1 cellular context compared by ENCODE assay signal in genomic region chr11:74170694-74171629, GRCh38.
A peak's percentile ranks its signal among the peaks of the same experiment; 100 is the strongest.
TF ChIP-seq lines count a peak whose summit lies in the region.

TSS of gene C2CD3 (minus strand) at chr11:74171002. CDS start at chr11:74170792, 210 bp downstream.
A gene with protein sequence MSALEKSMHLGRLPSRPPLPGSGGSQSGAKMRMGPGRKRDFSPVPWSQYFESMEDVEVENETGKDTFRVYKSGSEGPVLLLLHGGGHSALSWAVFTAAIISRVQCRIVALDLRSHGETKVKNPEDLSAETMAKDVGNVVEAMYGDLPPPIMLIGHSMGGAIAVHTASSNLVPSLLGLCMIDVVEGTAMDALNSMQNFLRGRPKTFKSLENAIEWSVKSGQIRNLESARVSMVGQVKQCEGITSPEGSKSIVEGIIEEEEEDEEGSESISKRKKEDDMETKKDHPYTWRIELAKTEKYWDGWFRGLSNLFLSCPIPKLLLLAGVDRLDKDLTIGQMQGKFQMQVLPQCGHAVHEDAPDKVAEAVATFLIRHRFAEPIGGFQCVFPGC (plus strand): TSS chr11:74171289. CDS start chr11:74171422, 133 bp downstream.

TF ChIP-seq in HEK293, 187 proteins besides CTCF, POLR2A, EP300 and RAD21 (continued from another document):
- TF ChIP-seq GFI1B (tag by site-specific recombination; IDR thresholded peaks at IDR 0.05), result no peak
- no peak for TF ChIP-seq ZNF2 (tag by site-specific recombination; IDR thresholded peaks at IDR 0.05)
- no peak for TF ChIP-seq ZNF302 (tag by site-specific recombination; IDR thresholded peaks at IDR 0.05; ENCODE audit: low read depth)
- TF ChIP-seq, protein P1, sequence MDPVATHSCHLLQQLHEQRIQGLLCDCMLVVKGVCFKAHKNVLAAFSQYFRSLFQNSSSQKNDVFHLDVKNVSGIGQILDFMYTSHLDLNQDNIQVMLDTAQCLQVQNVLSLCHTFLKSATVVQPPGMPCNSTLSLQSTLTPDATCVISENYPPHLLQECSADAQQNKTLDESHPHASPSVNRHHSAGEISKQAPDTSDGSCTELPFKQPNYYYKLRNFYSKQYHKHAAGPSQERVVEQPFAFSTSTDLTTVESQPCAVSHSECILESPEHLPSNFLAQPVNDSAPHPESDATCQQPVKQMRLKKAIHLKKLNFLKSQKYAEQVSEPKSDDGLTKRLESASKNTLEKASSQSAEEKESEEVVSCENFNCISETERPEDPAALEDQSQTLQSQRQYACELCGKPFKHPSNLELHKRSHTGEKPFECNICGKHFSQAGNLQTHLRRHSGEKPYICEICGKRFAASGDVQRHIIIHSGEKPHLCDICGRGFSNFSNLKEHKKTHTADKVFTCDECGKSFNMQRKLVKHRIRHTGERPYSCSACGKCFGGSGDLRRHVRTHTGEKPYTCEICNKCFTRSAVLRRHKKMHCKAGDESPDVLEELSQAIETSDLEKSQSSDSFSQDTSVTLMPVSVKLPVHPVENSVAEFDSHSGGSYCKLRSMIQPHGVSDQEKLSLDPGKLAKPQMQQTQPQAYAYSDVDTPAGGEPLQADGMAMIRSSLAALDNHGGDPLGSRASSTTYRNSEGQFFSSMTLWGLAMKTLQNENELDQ (tag by site-specific recombination; IDR thresholded peaks at IDR 0.05; ENCODE audit: low read depth), result no peak
- no peak for TF ChIP-seq ZNF555 (tag by site-specific recombination; conservative IDR thresholded peaks at IDR 0.05)
- no peak for TF ChIP-seq BCL6B (tag by site-specific recombination; IDR thresholded peaks at IDR 0.05)
- peak; percentile 92 for TF ChIP-seq IKZF3 (tag by site-specific recombination; IDR thresholded peaks at IDR 0.05)
- TF ChIP-seq, protein P2, sequence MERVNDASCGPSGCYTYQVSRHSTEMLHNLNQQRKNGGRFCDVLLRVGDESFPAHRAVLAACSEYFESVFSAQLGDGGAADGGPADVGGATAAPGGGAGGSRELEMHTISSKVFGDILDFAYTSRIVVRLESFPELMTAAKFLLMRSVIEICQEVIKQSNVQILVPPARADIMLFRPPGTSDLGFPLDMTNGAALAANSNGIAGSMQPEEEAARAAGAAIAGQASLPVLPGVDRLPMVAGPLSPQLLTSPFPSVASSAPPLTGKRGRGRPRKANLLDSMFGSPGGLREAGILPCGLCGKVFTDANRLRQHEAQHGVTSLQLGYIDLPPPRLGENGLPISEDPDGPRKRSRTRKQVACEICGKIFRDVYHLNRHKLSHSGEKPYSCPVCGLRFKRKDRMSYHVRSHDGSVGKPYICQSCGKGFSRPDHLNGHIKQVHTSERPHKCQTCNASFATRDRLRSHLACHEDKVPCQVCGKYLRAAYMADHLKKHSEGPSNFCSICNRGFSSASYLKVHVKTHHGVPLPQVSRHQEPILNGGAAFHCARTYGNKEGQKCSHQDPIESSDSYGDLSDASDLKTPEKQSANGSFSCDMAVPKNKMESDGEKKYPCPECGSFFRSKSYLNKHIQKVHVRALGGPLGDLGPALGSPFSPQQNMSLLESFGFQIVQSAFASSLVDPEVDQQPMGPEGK (tag by site-specific recombination; IDR thresholded peaks at IDR 0.05), result peak; percentile 34
- TF ChIP-seq ZNF366 (tag by site-specific recombination; conservative IDR thresholded peaks at IDR 0.05), result peak; percentile 83
- peak; percentile 76 for TF ChIP-seq PRDM10 (tag by site-specific recombination; IDR thresholded peaks at IDR 0.05)
